In the genomic region with DNA sequence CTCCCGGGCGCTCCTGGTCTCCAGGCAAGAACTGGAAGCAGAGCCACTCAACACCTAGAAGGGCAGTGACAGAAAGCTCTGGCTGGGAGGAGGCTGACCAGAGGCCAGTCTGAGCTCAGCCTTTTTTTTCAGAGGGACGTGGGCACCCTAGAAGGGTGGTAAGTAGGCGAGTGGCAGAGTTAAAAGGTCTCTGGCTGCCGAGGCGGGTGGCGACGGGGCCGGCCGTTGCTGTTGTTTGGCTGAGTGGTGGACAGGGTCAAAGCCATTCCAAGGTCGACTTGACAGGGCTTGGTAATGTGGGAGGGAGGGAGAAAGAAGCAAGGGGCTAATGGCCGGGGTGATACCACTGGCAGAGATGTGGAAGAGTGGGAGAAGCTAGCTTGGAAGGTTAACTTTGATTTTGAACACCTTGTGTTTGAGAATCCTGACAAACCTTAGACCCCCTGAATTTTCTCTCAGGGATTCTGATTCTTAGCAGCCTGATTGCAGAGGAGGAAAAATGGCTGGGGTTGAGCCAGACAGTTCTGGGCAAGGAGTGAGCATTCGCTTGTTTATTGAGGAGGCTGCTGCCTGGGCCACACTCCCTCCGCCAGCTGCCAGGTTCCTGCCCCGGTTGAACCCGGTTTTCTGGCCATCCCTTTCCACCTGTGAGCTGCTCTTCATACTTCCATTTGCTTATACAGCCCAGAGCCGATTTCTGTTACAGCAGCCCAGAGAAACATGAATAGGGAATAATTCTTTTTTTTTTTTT, we compare ENCODE assay signal across 8 cellular contexts. TPM values are rescaled to one million over a fixed set of nuclear protein-coding genes. Genes with fewer than 3 reads are reported as not detected.
DNase-seq lines count a peak whose midpoint lies in the region; ATAC-seq, FAIRE-seq and TF ChIP-seq lines count a peak whose summit lies in the region.

No MANE protein-coding gene starts in this region.

- WGBS in ovary, 3 donors: 10 to 17% (median 13%) methylated on average over 17 of the region's 17 CpGs

- in situ Hi-C loops in G401 (cut with HindIII; ENCODE audit: low sequenced_read_pairs): no loop called here

- H3K27me3 ChIP-seq in RWPE2 (ENCODE audit: insufficient read depth, poor library complexity, severe bottlenecking) (no peaks in the 10 kb centered on the region), ovary (no peaks in the 10 kb centered on the region)

- POLR2A ChIA-PET in HEK293T (lab: Yijun Ruan, JAX): interaction anchor here (0.6 to 4.2 kb wide), 8 partner anchors 9 to 139 kb away, joined by 3 to 59 read pairs (median 3); a partner anchor contains a TSS

- H3K27ac ChIP-seq in RWPE2 (ENCODE audit: poor library complexity, severe bottlenecking): no peak overlapping the region
- H3K27ac ChIP-seq in ovary: no peak overlapping the region

- TF ChIP-seq CTCF in RWPE2 (IDR thresholded peaks at IDR 0.05; ENCODE audit: poor library complexity, severe bottlenecking) (no peak), fibroblast of mammary gland (conservative IDR thresholded peaks at IDR 0.05; ENCODE audit: control insufficient read depth, insufficient read depth, low read depth, low read length) (no peak), ovary (IDR thresholded peaks at IDR 0.05) (no peak), D721Med (IDR thresholded peaks at IDR 0.05; ENCODE audit: insufficient read depth, missing control alignments) (no peak)

- no peak for TF ChIP-seq EP300 in ovary (IDR thresholded peaks at IDR 0.05)

- intact Hi-C loops in ovary (cut with DNase I): no loop called here

- peak; percentile 15; the same call in 2 of the 3 replicates for ATAC-seq in RWPE2 (ENCODE audit: low read depth)

- H3K4me1 ChIP-seq in RWPE2 (ENCODE audit: insufficient read depth, poor library complexity, severe bottlenecking) (no peaks in the 10 kb centered on the region), ovary (ENCODE audit: insufficient read depth) (peaks cover 5% of the 10 kb centered on the region)

- TF ChIP-seq POLR2A in ovary (IDR thresholded peaks at IDR 0.05): no peak

- H3K36me3 ChIP-seq in RWPE2 (ENCODE audit: low read depth) (no peaks in the 10 kb centered on the region), ovary (no peaks in the 10 kb centered on the region)

- no peak for FAIRE-seq in D721Med (lab: Jason Lieb, UNC)

- DNase-seq in G401 (ENCODE audit: low spot score) (peak; percentile 68), RWPE2 (ENCODE audit: low spot score) (no peak), fibroblast of mammary gland (ENCODE audit: low read depth) (no peak), ovary (no peak), D721Med (ENCODE audit: insufficient read length, low spot score) (no peak), COR-L47 (lab: John Stamatoyannopoulos, UW) (no peak), HEK293T (ENCODE audit: extremely low spot score) (no peak), Kasumi-1 (lab: John Stamatoyannopoulos, UW) (no peak)

- CTCF ChIA-PET in HEK293T (lab: Yijun Ruan, JAX): interaction anchor here (0.6 to 2.0 kb wide), 12 partner anchors 9 to 128 kb away, joined by 3 to 12 read pairs (median 6); a partner anchor contains a TSS

- H3K4me3 ChIP-seq in RWPE2 (ENCODE audit: severe bottlenecking) (peak overlapping the region; percentile 39), fibroblast of mammary gland (ENCODE audit: control insufficient read depth, low read depth, low read length) (peak overlapping the region; percentile 57), ovary (peak overlapping the region; percentile 29)

- H3K9me3 ChIP-seq in RWPE2 (ENCODE audit: severe bottlenecking): no peaks in the 10 kb centered on the region
- no peaks in the 10 kb centered on the region for H3K9me3 ChIP-seq in ovary

TF ChIP-seq in HEK293T, 16 proteins besides CTCF, POLR2A, EP300 and RAD21:
- TF ChIP-seq CTBP1 (IDR thresholded peaks at IDR 0.05; ENCODE audit: borderline replicate concordance) (no peak), LEF1 (IDR thresholded peaks at IDR 0.05; ENCODE audit: borderline replicate concordance) (no peak), ELF4 (IDR thresholded peaks at IDR 0.05) (no peak), FOXK2 (IDR thresholded peaks at IDR 0.05) (no peak), SP1 (IDR thresholded peaks at IDR 0.05) (no peak), ARNT (IDR thresholded peaks at IDR 0.05) (no peak), L3MBTL2 (conservative IDR thresholded peaks at IDR 0.05) (no peak), SUZ12 (IDR thresholded peaks at IDR 0.05) (no peak), HDGF (IDR thresholded peaks at IDR 0.05; ENCODE audit: borderline replicate concordance) (no peak), FOXA1 (IDR thresholded peaks at IDR 0.05) (no peak)
- TF ChIP-seq, protein P1, sequence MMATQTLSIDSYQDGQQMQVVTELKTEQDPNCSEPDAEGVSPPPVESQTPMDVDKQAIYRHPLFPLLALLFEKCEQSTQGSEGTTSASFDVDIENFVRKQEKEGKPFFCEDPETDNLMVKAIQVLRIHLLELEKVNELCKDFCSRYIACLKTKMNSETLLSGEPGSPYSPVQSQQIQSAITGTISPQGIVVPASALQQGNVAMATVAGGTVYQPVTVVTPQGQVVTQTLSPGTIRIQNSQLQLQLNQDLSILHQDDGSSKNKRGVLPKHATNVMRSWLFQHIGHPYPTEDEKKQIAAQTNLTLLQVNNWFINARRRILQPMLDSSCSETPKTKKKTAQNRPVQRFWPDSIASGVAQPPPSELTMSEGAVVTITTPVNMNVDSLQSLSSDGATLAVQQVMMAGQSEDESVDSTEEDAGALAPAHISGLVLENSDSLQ (IDR thresholded peaks at IDR 0.05): no peak

RNA-seq across cellular contexts. Expression of a gene that starts 0.9 kb away (rescaled TPM):
- total RNA-seq in G401 (2014; rRNA removed; shearing (Covaris generic)): not detected in 2 replicates
- not detected for total RNA-seq in ovary
- polyA plus RNA-seq in ovary: not detected

RNA-seq across cellular contexts. Expression of a gene that starts 14.6 kb away (rescaled TPM):
- total RNA-seq in G401 (2014; rRNA removed; shearing (Covaris generic)): 3.4 and 5.8 TPM in 2 replicates
- total RNA-seq in ovary: 10 to 100 TPM in 1 of 7 donors, 1 to 10 TPM in 6; 3.6 to 10.6 (median 5.2) TPM
- polyA plus RNA-seq in ovary: 1 to 10 TPM; 2.5 to 4.2 TPM

RNA-seq across cellular contexts. Expression of a gene that starts 17.9 kb away (rescaled TPM):
- total RNA-seq in G401 (2014; rRNA removed; shearing (Covaris generic)): not detected in 2 replicates
- under 1 TPM in 5 of 7 donors, not detected in 2; 0.10 to 0.12 (median 0.10) TPM for total RNA-seq in ovary
- polyA plus RNA-seq in ovary: under 1 TPM; 0.04 to 0.13 TPM

RNA-seq across cellular contexts. Expression of a gene that starts 19.1 kb away (rescaled TPM):
- 34.8 and 58.6 TPM in 2 replicates for total RNA-seq in G401 (2014; rRNA removed; shearing (Covaris generic))
- total RNA-seq in ovary: 10 to 100 TPM; 34.9 to 73.2 (median 48.8) TPM
- polyA plus RNA-seq in ovary: 10 to 100 TPM; 42.2 to 44.2 TPM

RNA-seq across cellular contexts. Expression of a gene that starts 33.8 kb away (rescaled TPM):
- 3.1 and 4.4 TPM in 2 replicates for total RNA-seq in G401 (2014; rRNA removed; shearing (Covaris generic))
- total RNA-seq in ovary: 10 to 100 TPM in 5 of 7 donors, 1 to 10 TPM in 2; 6.6 to 72.4 (median 15.9) TPM
- polyA plus RNA-seq in ovary: 1 to 10 TPM; 2.7 to 8.4 TPM
